Comparison of ENCODE assay signal across 8 cellular contexts in the genomic region with DNA sequence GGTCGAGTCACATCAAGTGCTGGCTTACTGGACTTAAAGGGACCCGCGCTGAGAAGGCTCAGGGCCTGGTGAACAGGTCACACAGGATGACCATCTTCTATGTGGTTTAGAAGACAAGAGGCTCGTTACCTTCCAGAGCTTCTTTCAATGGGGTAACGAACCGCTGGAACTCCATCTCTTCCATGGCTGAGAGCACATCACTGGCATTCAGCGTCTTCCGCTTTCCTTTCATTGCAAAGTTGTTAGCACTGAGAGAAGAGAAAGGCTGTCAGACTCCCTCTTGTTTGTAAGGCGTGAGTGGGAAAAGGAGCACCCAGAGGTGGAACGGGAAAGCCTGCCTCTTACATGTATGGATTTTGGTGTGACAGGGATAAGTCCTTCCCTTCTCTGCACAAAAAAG. TPM values are rescaled to one million over a fixed set of nuclear protein-coding genes. Genes with fewer than 3 reads are reported as not detected.
DNase-seq lines count a peak whose midpoint lies in the region; ATAC-seq and TF ChIP-seq lines count a peak whose summit lies in the region.

No MANE protein-coding gene starts in this region.

- peak; percentile 17 for DNase-seq in ACHN
- DNase-seq in cardiac fibroblast (ENCODE audit: low read depth in 2 of 2), result no peak
- no peak for DNase-seq in sciatic nerve (ENCODE audit: low spot score)
- no peak for DNase-seq in NCI-H1105 (lab: John Stamatoyannopoulos, UW)

- H3K27ac Mint-ChIP-seq in IgD-negative memory B cell, result peak overlapping the region; percentile 92 to 100 (median 100)

- no peak for TF ChIP-seq CTCF in cardiac fibroblast (IDR thresholded peaks at IDR 0.05; ENCODE audit: low read depth, low read length)

- no peaks in the 10 kb centered on the region for H3K9me3 ChIP-seq in mucosa of stomach (ENCODE audit: control insufficient read depth, low read length)

- no peaks in the 10 kb centered on the region for H3K9me3 Mint-ChIP-seq in IgD-negative memory B cell

- intact Hi-C loops in sciatic nerve (cut with DNase I), result no loop called here

- in situ Hi-C loops in ACHN (cut with HindIII; ENCODE audit: low pct_ligation_motif_present, low pct_unique_long_range_greater_than_20kb, low sequenced_read_pairs), result no loop called here

- H3K27me3 ChIP-seq in mucosa of stomach (ENCODE audit: control insufficient read depth, insufficient read depth, low read length), result no peaks in the 10 kb centered on the region

- peaks cover 6% of the 10 kb centered on the region for H3K36me3 ChIP-seq in mucosa of stomach (ENCODE audit: control insufficient read depth, insufficient read depth, low read length)

- H3K4me3 Mint-ChIP-seq in IgD-negative memory B cell, result peak overlapping the region; percentile 86 to 100 (median 98)

- peak overlapping the region; percentile 90 for H3K9ac ChIP-seq in mucosa of stomach (ENCODE audit: low read length)

- ATAC-seq in HG03108 (IDR thresholded peaks at IDR 0.05; ENCODE audit: unreplicated experiment) (no peak), sciatic nerve (no peak), HG03039 (IDR thresholded peaks at IDR 0.05; ENCODE audit: unreplicated experiment) (no peak)

- no peaks in the 10 kb centered on the region for H3K36me3 Mint-ChIP-seq in IgD-negative memory B cell

- H3K4me1 Mint-ChIP-seq in IgD-negative memory B cell, result peaks cover 7 to 22% (median 9%) of the 10 kb centered on the region in 3 donors

- H3K4me3 ChIP-seq in cardiac fibroblast (replicated peaks in 1 of 2; ENCODE audit: low read depth in 2 of 2, low read length in 2 of 2) (peak overlapping the region; percentile 87 to 96), mucosa of stomach (ENCODE audit: low read length) (peak overlapping the region; percentile 91)

- no peaks in the 10 kb centered on the region for H3K4me1 ChIP-seq in mucosa of stomach (ENCODE audit: control insufficient read depth, insufficient read depth, low read length)

- no peaks in the 10 kb centered on the region for H3K27me3 Mint-ChIP-seq in IgD-negative memory B cell

RNA-seq across cellular contexts. Expression of a gene that starts 1.0 kb away (rescaled TPM):
- polyA plus RNA-seq in IgD-negative memory B cell, result 83.2 TPM
- total RNA-seq in sciatic nerve, result 20.6 TPM

RNA-seq across cellular contexts. Expression of a gene that starts 1.1 kb away (rescaled TPM):
- polyA plus RNA-seq in IgD-negative memory B cell, result not detected
- total RNA-seq in sciatic nerve, result 0.45 TPM

RNA-seq across cellular contexts. Expression of a gene that starts 8.4 kb away (rescaled TPM):
- 19.9 TPM for polyA plus RNA-seq in IgD-negative memory B cell
- total RNA-seq in sciatic nerve, result 83.6 TPM

RNA-seq across cellular contexts. Expression of a gene that starts 32.7 kb away (rescaled TPM):
- polyA plus RNA-seq in IgD-negative memory B cell, result 48.0 TPM
- total RNA-seq in sciatic nerve, result 11.6 TPM

RNA-seq across cellular contexts. Expression of a gene that starts 54.0 kb away (rescaled TPM):
- polyA plus RNA-seq in IgD-negative memory B cell, result 16.2 TPM
- 43.1 TPM for total RNA-seq in sciatic nerve
